In genomic region chr15:80955571-80956452, GRCh38 we compare ENCODE assay signal across 8 cellular contexts. TPM values are rescaled to one million over a fixed set of nuclear protein-coding genes. Genes with fewer than 3 reads are reported as not detected.
A peak's percentile ranks its signal among the peaks of the same experiment; 100 is the strongest.
DNase-seq lines count a peak whose midpoint lies in the region; ATAC-seq and TF ChIP-seq lines count a peak whose summit lies in the region.
"Not testable (repeated sequence)": the region's sequence is repeated elsewhere in the genome, so short reads cannot be mapped to it uniquely, and the experiment has no call there.

No MANE protein-coding gene starts in this region.

- not testable (repeated sequence) for H3K27ac Mint-ChIP-seq in activated CD8-positive, alpha-beta T cell treated with anti-CD3 and anti-CD28 coated beads for 36 hours

- BruUV-seq in PC-3 (replicated peaks; lab: Mats Ljungman, UMichigan), result not testable (repeated sequence)

- intact Hi-C loops in PC-3 (cut with micrococcal nuclease), result loop anchor here (5.0 to 10.0 kb wide), 2 partner anchors 101 to 179 kb away; partner anchors contain the start of gene CEMIP
- intact Hi-C loops in activated CD8-positive, alpha-beta T cell treated with anti-CD3 and anti-CD28 coated beads for 36 hours (cut with micrococcal nuclease), result not testable (repeated sequence)

- DNase-seq in COLO668 (lab: John Stamatoyannopoulos, UW; ENCODE audit: unreplicated experiment), result peak; percentile 50
- peak; percentile 98 for DNase-seq in PC-3
- peak; percentile 82 for DNase-seq in activated CD8-positive, alpha-beta T cell treated with anti-CD3 and anti-CD28 coated beads for 36 hours
- DNase-seq in amniotic epithelial cell (ENCODE audit: low read depth), result peak; percentile 94
- DNase-seq in foreskin melanocyte, result peak; percentile 56
- peak; percentile 98 for DNase-seq in renal cortical epithelial cell (ENCODE audit: low read depth)
- peak; percentile 16 for DNase-seq in stimulated activated CD8-positive, alpha-beta memory T cell treated with anti-CD3 and anti-CD28 coated beads, Interleukin-7, amount 100 ng/mL, for 24 hours (ENCODE audit: low read depth)

- H3K27me3 ChIP-seq in PC-3 (ENCODE audit: low read length), result not testable (repeated sequence)

- peaks cover 33% of the 10 kb centered on the region for H3K4me1 ChIP-seq in PC-3 (ENCODE audit: insufficient read depth, low read length)

- peaks cover 36% of the 10 kb centered on the region for H3K36me3 Mint-ChIP-seq in activated CD8-positive, alpha-beta T cell treated with anti-CD3 and anti-CD28 coated beads for 36 hours (ENCODE audit: low read depth)

- peak overlapping the region; percentile 80 for H3K27ac ChIP-seq in PC-3 (ENCODE audit: low read length)

- H3K9ac ChIP-seq in PC-3 (ENCODE audit: low read length), result peak overlapping the region; percentile 33; the same call in 1 of the 2 replicates

- peak overlapping the region; percentile 69 for H3K4me2 ChIP-seq in PC-3 (ENCODE audit: low read length)

- not testable (repeated sequence) for TF ChIP-seq CTCF in PC-3 (conservative IDR thresholded peaks at IDR 0.05; ENCODE audit: low read depth, low read length); activated CD8-positive, alpha-beta T cell treated with anti-CD3 and anti-CD28 coated beads for 36 hours (IDR thresholded peaks at IDR 0.05)

- H4K20me1 ChIP-seq in PC-3 (ENCODE audit: low read length), result not testable (repeated sequence)

- H3K27me3 Mint-ChIP-seq in activated CD8-positive, alpha-beta T cell treated with anti-CD3 and anti-CD28 coated beads for 36 hours, result not testable (repeated sequence)

- peaks cover 13% of the 10 kb centered on the region for H3K4me1 Mint-ChIP-seq in activated CD8-positive, alpha-beta T cell treated with anti-CD3 and anti-CD28 coated beads for 36 hours (ENCODE audit: low read depth)

- not testable (repeated sequence) for H3F3A ChIP-seq in PC-3 (ENCODE audit: low read length, unreplicated experiment)

- not testable (repeated sequence) for H3K79me2 ChIP-seq in PC-3 (ENCODE audit: low read length)

- not testable (repeated sequence) for H3K4me3 ChIP-seq in PC-3 (ENCODE audit: low read length)

- CTCF ChIA-PET in PC-3 (lab: Charles Lee), result not testable (repeated sequence)
- CTCF ChIA-PET in activated CD8-positive, alpha-beta T cell treated with anti-CD3 and anti-CD28 coated beads for 36 hours (lab: Charles Lee), result interaction anchor here (5.0 kb wide), 1 partner anchor 14 kb away, joined by 29 read pairs; no protein-coding TSS in a partner anchor

- not testable (repeated sequence) for H3K9me3 ChIP-seq in PC-3 (ENCODE audit: low read length)

- H3K4me3 Mint-ChIP-seq in activated CD8-positive, alpha-beta T cell treated with anti-CD3 and anti-CD28 coated beads for 36 hours, result not testable (repeated sequence)

- H2AFZ ChIP-seq in PC-3 (ENCODE audit: low read length), result not testable (repeated sequence)

- ATAC-seq in HG02759 (IDR thresholded peaks at IDR 0.05; ENCODE audit: unreplicated experiment) (peak; percentile 48), PC-3 (peak; percentile 92)
- ATAC-seq in activated CD8-positive, alpha-beta T cell treated with anti-CD3 and anti-CD28 coated beads for 36 hours, result peak; percentile 97

- POLR2A ChIA-PET in PC-3 (lab: Charles Lee; ENCODE audit: unreplicated experiment); activated CD8-positive, alpha-beta T cell treated with anti-CD3 and anti-CD28 coated beads for 36 hours (lab: Charles Lee): not testable (repeated sequence)

- not testable (repeated sequence) for H3K9me3 Mint-ChIP-seq in activated CD8-positive, alpha-beta T cell treated with anti-CD3 and anti-CD28 coated beads for 36 hours

- not testable (repeated sequence) for H3K9me2 ChIP-seq in PC-3 (replicated peaks; ENCODE audit: low read length)

- not testable (repeated sequence) for H3K36me3 ChIP-seq in PC-3 (ENCODE audit: low read depth, low read length)

RNA-seq across cellular contexts. Expression of gene MESD, which starts 33.8 kb away (rescaled TPM):
- total RNA-seq in PC-3 (2014; rRNA removed), result 21.1 and 21.2 TPM in 2 replicates
- 10 to 100 TPM; 15.8 to 16.5 TPM for total RNA-seq in activated CD8-positive, alpha-beta T cell treated with anti-CD3 and anti-CD28 coated beads for 36 hours
- total RNA-seq in renal cortical epithelial cell, result 17.5 and 24.9 TPM in 2 replicates

RNA-seq across cellular contexts. Expression of gene TLNRD1, which starts 44.9 kb away (rescaled TPM):
- total RNA-seq in PC-3 (2014; rRNA removed) (17.8 and 29.9 TPM in 2 replicates), renal cortical epithelial cell (10.8 and 17.2 TPM in 2 replicates)
- total RNA-seq in activated CD8-positive, alpha-beta T cell treated with anti-CD3 and anti-CD28 coated beads for 36 hours, result 10 to 100 TPM; 19.3 to 20.1 TPM

Comparison
In these comparisons a context has a peak if more than half of its experiments do, and no peak if none do; other contexts are left out.
1. DNase-seq: peak in every context shown above with its lines; median percentile 98 in PC-3; 98 in renal cortical epithelial cell; 94 in amniotic epithelial cell; 82 in activated CD8-positive, alpha-beta T cell treated with anti-CD3 and anti-CD28 coated beads for 36 hours; 56 in foreskin melanocyte; 50 in COLO668; 16 in stimulated activated CD8-positive, alpha-beta memory T cell treated with anti-CD3 and anti-CD28 coated beads, Interleukin-7, amount 100 ng/mL, for 24 hours.